Comparison of ENCODE assay signal across 33 cellular contexts in the genomic region with DNA sequence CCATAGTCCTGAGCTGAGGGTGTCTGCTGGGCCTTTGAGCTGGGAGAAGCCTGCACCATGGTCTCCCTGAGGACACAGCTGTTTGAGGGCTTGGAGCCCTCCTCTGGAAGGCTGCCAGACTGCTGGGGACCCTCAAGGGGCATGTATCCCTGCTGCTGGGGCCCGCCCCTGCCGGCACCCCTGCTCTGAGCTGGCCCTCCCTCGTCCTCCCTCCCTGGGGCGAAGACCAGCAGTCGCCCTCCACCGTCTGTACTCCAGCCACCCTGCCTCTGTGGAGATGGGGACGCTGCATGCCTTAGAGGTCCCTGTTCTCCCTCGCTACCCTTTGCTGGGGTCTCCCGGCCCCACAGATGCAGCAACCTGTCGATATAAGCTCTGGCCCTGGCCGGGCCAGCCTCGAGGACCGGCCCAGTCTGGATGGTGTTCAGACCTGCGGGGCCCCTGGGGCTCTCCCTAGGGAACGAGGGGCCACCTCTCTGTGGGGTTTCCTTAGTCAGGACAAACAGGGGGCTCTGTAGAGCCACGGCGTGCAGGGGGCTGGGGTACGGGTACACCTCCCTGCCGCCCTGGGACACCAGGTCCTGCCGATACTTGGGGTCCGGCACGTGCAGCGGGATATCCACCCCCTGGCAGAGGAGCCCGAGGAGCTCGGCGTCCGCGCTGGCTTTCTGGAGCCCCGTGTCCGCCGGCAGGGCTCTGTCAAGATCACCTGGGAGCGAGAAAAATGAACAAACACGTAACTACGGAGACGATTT. TPM values are rescaled to one million over a fixed set of nuclear protein-coding genes. Genes with fewer than 3 reads are reported as not detected.
"Had no signal": no experiment of that assay in that cellular context is flagged by ENCODE, and none has a peak within 500 bp of the region (broad histone marks: within the 10 kb centered on the region; RNA-seq: fewer than 3 reads in every experiment).

No MANE protein-coding gene starts in this region.

- DNase-seq: activated B cell treated with CpG ODN at 0.5 μM for 24 hours; activated CD4-positive, alpha-beta memory T cell treated with anti-CD3 and anti-CD28 coated beads for 36 hours; activated CD4-positive, alpha-beta T cell treated with anti-CD3 and anti-CD28 coated beads for 4 hours; activated CD4-positive, alpha-beta T cell treated with anti-CD3 and anti-CD28 coated beads, Interleukin-2, amount 50 U/mL, for 1 hour; activated CD4-positive, CD25-positive, alpha-beta regulatory T cell treated with anti-CD3 and anti-CD28 coated beads, Interleukin-2, amount 50 U/mL, for 72 hours; activated CD8-positive, alpha-beta memory T cell treated with anti-CD3 and anti-CD28 coated beads, Interleukin-2, amount 50 U/mL, for 4 hours; activated gamma-delta T cell treated with Interleukin-2 at 50 U/mL for 16 hours; activated naive CD4-positive, alpha-beta T cell treated with anti-CD3 and anti-CD28 coated beads for 36 hours; activated T-cell treated with anti-CD3 and anti-CD28 coated beads for 4 hours; activated T-cell treated with anti-CD3 and anti-CD28 coated beads, Interleukin-2, amount 50 U/mL, for 4 hours; anterior cingulate cortex; NCI-H1092 treated with DMSO at 0.1 percent for 48 hours; NCI-H146; NCI-H187 treated with DMSO at 0.1 percent for 48 hours; NCI-H2081 treated with DMSO at 0.1 percent for 48 hours; NCI-H510A; NCI-H526; NCI-H748 treated with DMSO at 0.1 percent for 48 hours; PC-9; SIG-M5; T-cell; T-helper 17 cell had no signal

- H3K9me3 Mint-ChIP-seq: activated B cell treated with CpG ODN at 0.5 μM for 24 hours; activated CD4-positive, alpha-beta memory T cell treated with anti-CD3 and anti-CD28 coated beads for 36 hours; activated naive CD4-positive, alpha-beta T cell treated with anti-CD3 and anti-CD28 coated beads for 36 hours; activated naive CD4-positive, alpha-beta T cell treated with anti-CD3 and anti-CD28 coated beads, Interleukin-2, amount 50 U/mL, for 72 hours; activated T-cell treated with anti-CD3 and anti-CD28 coated beads, Interleukin-2, amount 50 U/mL, for 4 hours; activated T-helper 1 cell treated with anti-CD3 and anti-CD28 coated beads, Interleukin-12 subunit alpha, Interleukin-12 subunit beta, Interleukin-2, Interleukin-4 antibody, amounts not matched to agents 30 ng/mL and 10 ng/mL and 1 ng/mL, durations not matched to agents 14 hours and 24 hours and 36 hours; T-cell had no signal

- H3K4me3 ChIP-seq: K562, PC-9 had no signal

- H3K4me1 Mint-ChIP-seq: activated B cell treated with CpG ODN at 0.5 μM for 24 hours, T-cell, T-helper 17 cell had no signal

- H3K4me3 Mint-ChIP-seq: activated B cell treated with CpG ODN at 0.5 μM for 24 hours; activated CD4-positive, alpha-beta memory T cell treated with anti-CD3 and anti-CD28 coated beads for 36 hours; activated naive CD4-positive, alpha-beta T cell treated with anti-CD3 and anti-CD28 coated beads for 36 hours; activated T-cell treated with anti-CD3 and anti-CD28 coated beads, Interleukin-2, amount 50 U/mL, for 4 hours; activated T-helper 1 cell treated with anti-CD3 and anti-CD28 coated beads, Interleukin-12 subunit alpha, Interleukin-12 subunit beta, Interleukin-2, Interleukin-4 antibody, amounts not matched to agents 30 ng/mL and 10 ng/mL and 1 ng/mL, durations not matched to agents 14 hours and 24 hours and 36 hours; brain; T-cell; T-helper 17 cell had no signal

- H3K36me3 Mint-ChIP-seq: activated CD4-positive, alpha-beta memory T cell treated with anti-CD3 and anti-CD28 coated beads for 36 hours; activated naive CD4-positive, alpha-beta T cell treated with anti-CD3 and anti-CD28 coated beads, Interleukin-2, amount 50 U/mL, for 72 hours; brain; T-cell had no signal

- H3K27ac Mint-ChIP-seq: activated B cell treated with CpG ODN at 0.5 μM for 24 hours; activated CD4-positive, alpha-beta memory T cell treated with anti-CD3 and anti-CD28 coated beads for 36 hours; activated naive CD4-positive, alpha-beta T cell treated with anti-CD3 and anti-CD28 coated beads for 36 hours; activated T-helper 1 cell treated with anti-CD3 and anti-CD28 coated beads, Interleukin-12 subunit alpha, Interleukin-12 subunit beta, Interleukin-2, Interleukin-4 antibody, amounts not matched to agents 30 ng/mL and 10 ng/mL and 1 ng/mL, durations not matched to agents 14 hours and 24 hours and 36 hours; T-cell; T-helper 17 cell had no signal

- H3K4me2 ChIP-seq: PC-9 had no signal

- ATAC-seq: activated naive CD4-positive, alpha-beta T cell treated with anti-CD3 and anti-CD28 coated beads, Interleukin-2, amount 50 U/mL, for 72 hours; activated T-cell treated with anti-CD3 and anti-CD28 coated beads, Interleukin-2, amount 50 U/mL, for 4 hours; K562; Right ventricle myocardium inferior; SK-N-SH treated with all-trans-retinoic acid at 6 μM for 48 hours; T-cell; T-helper 17 cell had no signal

- H3K27me3 Mint-ChIP-seq: activated B cell treated with CpG ODN at 0.5 μM for 24 hours, brain had no signal

- H3K27ac ChIP-seq: PC-9, RWPE1, VCaP had no signal

- H2AFZ ChIP-seq: PC-9 had no signal

RNA-seq across cellular contexts. Expression of gene DACT2, which starts 11.0 kb away (rescaled TPM):
- total RNA-seq: activated B cell treated with CpG ODN at 0.5 μM for 24 hours; activated CD4-positive, alpha-beta memory T cell treated with anti-CD3 and anti-CD28 coated beads for 36 hours; activated naive CD4-positive, alpha-beta T cell treated with anti-CD3 and anti-CD28 coated beads for 36 hours; activated naive CD4-positive, alpha-beta T cell treated with anti-CD3 and anti-CD28 coated beads, Interleukin-2, amount 50 U/mL, for 72 hours; activated T-cell treated with anti-CD3 and anti-CD28 coated beads, Interleukin-2, amount 50 U/mL, for 4 hours; K562; M059J; OCI-LY7; PC-9; SK-MEL-5; T-cell; T-helper 17 cell had no signal
